20 cellular contexts compared by ENCODE assay signal in the genomic region with DNA sequence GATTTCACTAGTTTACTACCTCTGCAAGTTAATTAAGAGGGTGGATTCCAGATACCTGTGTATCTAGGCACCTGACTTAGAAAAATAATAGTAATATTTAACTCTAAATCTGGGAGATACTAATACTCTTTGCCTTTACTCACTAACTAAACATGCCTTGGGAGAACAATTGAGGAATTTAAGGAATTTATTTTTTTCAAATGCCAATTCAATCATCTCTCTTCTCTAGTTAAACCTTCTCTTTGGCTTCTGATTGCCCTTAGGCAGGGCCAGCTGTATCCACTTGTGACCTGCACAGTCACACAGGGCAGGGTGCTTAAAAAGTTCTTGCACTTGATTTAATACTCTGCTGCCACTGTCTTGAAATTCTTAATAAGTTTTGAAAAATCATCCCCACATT.
DNase-seq lines count a peak whose midpoint lies in the region; ATAC-seq and TF ChIP-seq lines count a peak whose summit lies in the region.
"Had no signal": no experiment of that assay in that cellular context is flagged by ENCODE, and none has a peak within 500 bp of the region (broad histone marks: within the 10 kb centered on the region; RNA-seq: fewer than 3 reads in every experiment).

No MANE protein-coding gene starts in this region.

- peak; percentile 73 for DNase-seq in EL
- DNase-seq in NCI-H82 (lab: John Stamatoyannopoulos, UW) = peak; percentile 56
- peak; percentile 10 to 60 for DNase-seq in foreskin keratinocyte
- DNase-seq in osteocyte (ENCODE audit: extremely low spot score, unreplicated experiment) = no peak
- no peak for DNase-seq in mesenteric fat pad (ENCODE audit: low spot score)
- no peak for DNase-seq in C1 segment of cervical spinal cord (lab: John Stamatoyannopoulos, UW)
- DNase-seq in suprapubic skin (ENCODE audit: low spot score in 2 of 2) = no peak
- DNase-seq: activated CD4-positive, alpha-beta T cell treated with anti-CD3 and anti-CD28 coated beads for 1 hour; activated T-cell treated with anti-CD3 and anti-CD28 coated beads, Interleukin-2, amount 50 U/mL, for 72 hours; CD4-positive, alpha-beta T cell; effector CD4-positive, alpha-beta T cell; head of caudate nucleus; KBM-7; naive thymus-derived CD8-positive, alpha-beta T cell; NCI-H2029 had no signal

- H3K4me1 Mint-ChIP-seq in osteocyte (ENCODE audit: unreplicated experiment) = peaks cover 14% of the 10 kb centered on the region
- H3K4me1 Mint-ChIP-seq: activated naive CD4-positive, alpha-beta T cell treated with anti-CD3 and anti-CD28 coated beads, Interleukin-2, amount 50 U/mL, for 24 hours; naive thymus-derived CD8-positive, alpha-beta T cell had no signal

- H3K9me3 Mint-ChIP-seq in osteocyte (ENCODE audit: unreplicated experiment) = peaks cover 6% of the 10 kb centered on the region
- H3K9me3 Mint-ChIP-seq: activated naive CD4-positive, alpha-beta T cell treated with anti-CD3 and anti-CD28 coated beads, Interleukin-2, amount 50 U/mL, for 24 hours had no signal

- H3K4me3 Mint-ChIP-seq in osteocyte (ENCODE audit: unreplicated experiment) = no peak overlapping the region
- H3K4me3 Mint-ChIP-seq: activated naive CD4-positive, alpha-beta T cell treated with anti-CD3 and anti-CD28 coated beads, Interleukin-2, amount 50 U/mL, for 24 hours; activated T-cell treated with anti-CD3 and anti-CD28 coated beads, Interleukin-2, amount 50 U/mL, for 72 hours; CD4-positive, alpha-beta T cell; naive thymus-derived CD8-positive, alpha-beta T cell had no signal

- ATAC-seq in foreskin keratinocyte (no peak), GM21423 (IDR thresholded peaks at IDR 0.05; ENCODE audit: unreplicated experiment) (no peak)
- ATAC-seq: activated T-cell treated with anti-CD3 and anti-CD28 coated beads, Interleukin-2, amount 50 U/mL, for 72 hours; naive thymus-derived CD8-positive, alpha-beta T cell; sciatic nerve had no signal

- no peak for TF ChIP-seq CTCF in foreskin keratinocyte (conservative IDR thresholded peaks at IDR 0.05)
- TF ChIP-seq CTCF in osteocyte (IDR thresholded peaks at IDR 0.05) = no peak
- TF ChIP-seq CTCF in suprapubic skin (IDR thresholded peaks at IDR 0.05) = no peak

- H3K9me3 ChIP-seq in suprapubic skin = no peaks in the 10 kb centered on the region
- H3K9me3 ChIP-seq: ascending aorta had no signal

- H3K27ac ChIP-seq in foreskin keratinocyte (no peak overlapping the region), suprapubic skin (no peak overlapping the region)
- H3K27ac ChIP-seq: ascending aorta, parathyroid adenoma had no signal

- H3K4me1 ChIP-seq in foreskin keratinocyte (no peaks in the 10 kb centered on the region), suprapubic skin (no peaks in the 10 kb centered on the region)
- H3K4me1 ChIP-seq: ascending aorta, parathyroid adenoma had no signal

- H3K27me3 Mint-ChIP-seq in osteocyte (ENCODE audit: unreplicated experiment) = no peaks in the 10 kb centered on the region
- H3K27me3 Mint-ChIP-seq: activated naive CD4-positive, alpha-beta T cell treated with anti-CD3 and anti-CD28 coated beads, Interleukin-2, amount 50 U/mL, for 24 hours; CD4-positive, alpha-beta T cell; naive thymus-derived CD8-positive, alpha-beta T cell had no signal

- TF ChIP-seq EP300 in suprapubic skin (IDR thresholded peaks at IDR 0.05) = no peak

- no peak for TF ChIP-seq POLR2A in suprapubic skin (IDR thresholded peaks at IDR 0.05)

- H3K36me3 Mint-ChIP-seq in osteocyte (ENCODE audit: unreplicated experiment) = no peaks in the 10 kb centered on the region
- H3K36me3 Mint-ChIP-seq: activated naive CD4-positive, alpha-beta T cell treated with anti-CD3 and anti-CD28 coated beads, Interleukin-2, amount 50 U/mL, for 24 hours; naive thymus-derived CD8-positive, alpha-beta T cell had no signal

- H3K36me3 ChIP-seq in suprapubic skin = peaks cover 3% of the 10 kb centered on the region
- H3K36me3 ChIP-seq: ascending aorta had no signal

- no peak overlapping the region for H3K4me3 ChIP-seq in suprapubic skin
- H3K4me3 ChIP-seq: ascending aorta had no signal

- peak overlapping the region; percentile 24 for H3K27ac Mint-ChIP-seq in osteocyte (ENCODE audit: unreplicated experiment)
- H3K27ac Mint-ChIP-seq: activated naive CD4-positive, alpha-beta T cell treated with anti-CD3 and anti-CD28 coated beads, Interleukin-2, amount 50 U/mL, for 24 hours; activated T-cell treated with anti-CD3 and anti-CD28 coated beads, Interleukin-2, amount 50 U/mL, for 72 hours; CD4-positive, alpha-beta T cell; naive thymus-derived CD8-positive, alpha-beta T cell had no signal

- H3K27me3 ChIP-seq in foreskin keratinocyte (no peaks in the 10 kb centered on the region), suprapubic skin (no peaks in the 10 kb centered on the region)
- H3K27me3 ChIP-seq: ascending aorta had no signal

Comparison
In these comparisons a context has a peak if more than half of its experiments do, and no peak if none do; other contexts are left out.
1. DNase-seq: peak in EL (single experiment), NCI-H82 (single experiment) and foreskin keratinocyte (2 of 2); none in osteocyte (single experiment), mesenteric fat pad (single experiment), C1 segment of cervical spinal cord (0 of 14) and suprapubic skin (0 of 2).